19 cellular contexts compared by ENCODE assay signal in genomic region chr6:17927705-17928104, GRCh38. TPM values are rescaled to one million over a fixed set of nuclear protein-coding genes. Genes with fewer than 3 reads are reported as not detected.
A peak's percentile ranks its signal among the peaks of the same experiment; 100 is the strongest.
DNase-seq lines count a peak whose midpoint lies in the region; ATAC-seq and TF ChIP-seq lines count a peak whose summit lies in the region.
"Had no signal": no experiment of that assay in that cellular context is flagged by ENCODE, and none has a peak within 500 bp of the region (broad histone marks: within the 10 kb centered on the region; RNA-seq: fewer than 3 reads in every experiment).

No MANE protein-coding gene starts in this region.

- ATAC-seq in WTC11 (no peak), Right ventricle myocardium superior (ENCODE audit: poor library complexity) (peak; percentile 56), GM23338 (no peak), left lung (no peak), right lobe of liver (no peak)
- ATAC-seq: stimulated activated naive CD8-positive, alpha-beta T cell treated with anti-CD3 and anti-CD28 coated beads, Interleukin-15, Interleukin-2, amounts not matched to agents 100 U/mL and 50 U/mL, for 24 hours; T-cell had no signal

- H3K27ac Mint-ChIP-seq in WTC11 (peak overlapping the region; percentile 20; the same call in 1 of the 2 replicates), GM23338 (no peak overlapping the region)
- H3K27ac Mint-ChIP-seq: IgD-negative memory B cell, T-cell had no signal

- H3K9ac ChIP-seq in muscle layer of colon (ENCODE audit: low read length) (no peak overlapping the region), subcutaneous abdominal adipose tissue (ENCODE audit: low read length in 5 of 5) (peak overlapping the region in 1 of 5 donors; percentile 3)

- DNase-seq in WTC11 (ENCODE audit: low spot score) (no peak), Right ventricle myocardium superior (peak; percentile 61), GM23338 (ENCODE audit: low spot score) (no peak), left lung (no peak), right lobe of liver (no peak)
- no peak for DNase-seq in activated effector memory CD4-positive, alpha-beta T cell treated with Interleukin-2 at 50 U/mL for 16 hours
- DNase-seq: activated naive CD4-positive, alpha-beta T cell; cortex of kidney; DMS79 treated with DMSO at 0.1 percent for 48 hours; mammary epithelial cell; NCI-H1694 treated with DMSO at 0.1 percent for 48 hours; NCI-H226; stimulated activated naive CD8-positive, alpha-beta T cell treated with anti-CD3 and anti-CD28 coated beads, Interleukin-15, Interleukin-2, amounts not matched to agents 100 U/mL and 50 U/mL, for 24 hours; T-cell; uterus had no signal

- H3K4me3 Mint-ChIP-seq in WTC11 = no peak overlapping the region
- no peak overlapping the region for H3K4me3 Mint-ChIP-seq in GM23338
- H3K4me3 Mint-ChIP-seq: IgD-negative memory B cell, T-cell had no signal

- no peaks in the 10 kb centered on the region for H3F3A ChIP-seq in GM23338 (replicated peaks; ENCODE audit: low read depth)

- H3K36me3 Mint-ChIP-seq in WTC11 (no peaks in the 10 kb centered on the region), GM23338 (ENCODE audit: low read depth) (no peaks in the 10 kb centered on the region)
- H3K36me3 Mint-ChIP-seq: T-cell had no signal

- H3K9me3 ChIP-seq in muscle layer of colon (ENCODE audit: low read length) (no peaks in the 10 kb centered on the region), subcutaneous abdominal adipose tissue (ENCODE audit: control insufficient read depth in 5 of 5, low read length in 5 of 5) (no peaks in the 10 kb centered on the region), left lung (no peaks in the 10 kb centered on the region), right lobe of liver (no peaks in the 10 kb centered on the region)
- H3K9me3 ChIP-seq: uterus had no signal

- intact Hi-C loops in Right ventricle myocardium superior (cut with DNase I) (no loop called here), left lung (cut with DNase I) (no loop called here), right lobe of liver (cut with DNase I) (no loop called here)

- H3K27me3 ChIP-seq in muscle layer of colon (ENCODE audit: control insufficient read depth in 1 of 2, insufficient read depth in 2 of 2, low read length in 2 of 2) (no peaks in the 10 kb centered on the region), subcutaneous abdominal adipose tissue (ENCODE audit: control insufficient read depth in 5 of 5, insufficient read depth in 4 of 5, low read length in 5 of 5) (no peaks in the 10 kb centered on the region), GM23338 (ENCODE audit: insufficient read depth) (no peaks in the 10 kb centered on the region), left lung (no peaks in the 10 kb centered on the region), right lobe of liver (no peaks in the 10 kb centered on the region)
- H3K27me3 ChIP-seq: uterus had no signal

- H3K27me3 Mint-ChIP-seq in WTC11 (ENCODE audit: low read depth) (no peaks in the 10 kb centered on the region), GM23338 (ENCODE audit: insufficient read depth, low read depth, poor library complexity) (peaks cover 3% of the 10 kb centered on the region)
- H3K27me3 Mint-ChIP-seq: IgD-negative memory B cell had no signal

- H3K36me3 ChIP-seq in muscle layer of colon (ENCODE audit: insufficient read depth, low read length) (no peaks in the 10 kb centered on the region), subcutaneous abdominal adipose tissue (ENCODE audit: control insufficient read depth in 5 of 5, insufficient read depth in 5 of 5, low read length in 5 of 5) (no peaks in the 10 kb centered on the region), GM23338 (ENCODE audit: insufficient read depth) (no peaks in the 10 kb centered on the region), left lung (no peaks in the 10 kb centered on the region), right lobe of liver (no peaks in the 10 kb centered on the region)
- H3K36me3 ChIP-seq: uterus had no signal

- H3K27ac ChIP-seq in muscle layer of colon (ENCODE audit: low read depth, low read length) (peak overlapping the region; percentile 9), subcutaneous abdominal adipose tissue (ENCODE audit: low read depth, low read length) (peak overlapping the region; percentile 96), GM23338 (ENCODE audit: low read depth) (no peak overlapping the region), left lung (no peak overlapping the region), right lobe of liver (no peak overlapping the region)
- H3K27ac ChIP-seq: RWPE1 had no signal

- H3K79me2 ChIP-seq in GM23338 (replicated peaks; ENCODE audit: insufficient read depth) = peaks cover 76% of the 10 kb centered on the region

- no peak overlapping the region for H2AFZ ChIP-seq in GM23338

- H3K9me3 Mint-ChIP-seq in WTC11 = no peaks in the 10 kb centered on the region
- H3K9me3 Mint-ChIP-seq in GM23338 = no peaks in the 10 kb centered on the region
- H3K9me3 Mint-ChIP-seq: IgD-negative memory B cell, T-cell had no signal

- POLR2A ChIA-PET in WTC11 (lab: Charles Lee) = no interaction called here

- TF ChIP-seq POLR2A in right lobe of liver (IDR thresholded peaks at IDR 0.05) = no peak

- no peak overlapping the region for H3K4me2 ChIP-seq in GM23338

- peaks cover 53% of the 10 kb centered on the region for H3K4me1 ChIP-seq in muscle layer of colon (ENCODE audit: insufficient read depth, low read length)
- peaks cover 12 to 74% (median 60%) of the 10 kb centered on the region in 5 donors for H3K4me1 ChIP-seq in subcutaneous abdominal adipose tissue (ENCODE audit: control insufficient read depth in 5 of 5, insufficient read depth in 5 of 5, low read length in 5 of 5)
- H3K4me1 ChIP-seq in GM23338 (ENCODE audit: insufficient read depth) = peaks cover 56% of the 10 kb centered on the region
- H3K4me1 ChIP-seq in left lung = peaks cover 10 to 49% of the 10 kb centered on the region in 2 donors
- H3K4me1 ChIP-seq in right lobe of liver = peaks cover 0 to 31% (median 18%) of the 10 kb centered on the region in 4 donors

- TF ChIP-seq CTCF in WTC11 (IDR thresholded peaks at IDR 0.05) = no peak
- TF ChIP-seq CTCF in GM23338 (conservative IDR thresholded peaks at IDR 0.05; ENCODE audit: low read depth in 2 of 2) = no peak
- TF ChIP-seq CTCF in left lung (IDR thresholded peaks at IDR 0.05) = no peak
- no peak for TF ChIP-seq CTCF in right lobe of liver (IDR thresholded peaks at IDR 0.05)

- H3K4me1 Mint-ChIP-seq in WTC11 = peaks cover 55% of the 10 kb centered on the region
- peaks cover 56% of the 10 kb centered on the region for H3K4me1 Mint-ChIP-seq in GM23338
- H3K4me1 Mint-ChIP-seq: T-cell had no signal

- 75% methylated on average over 1 of the region's 3 CpGs for WGBS in right lobe of liver (ENCODE audit: insufficient coverage, low coverage, low lambda C conversion rate, missing lambda C conversion rate)

- CTCF ChIA-PET in WTC11 (lab: Charles Lee) = interaction anchor here (1.6 kb wide), 1 partner anchor 194 kb away, joined by 3 read pairs; no protein-coding TSS in a partner anchor

- no peaks in the 10 kb centered on the region for H3K9me2 ChIP-seq in GM23338 (ENCODE audit: insufficient read depth)

- H3K4me3 ChIP-seq in muscle layer of colon (ENCODE audit: low read depth in 1 of 2, low read length in 2 of 2) (no peak overlapping the region), subcutaneous abdominal adipose tissue (ENCODE audit: low read depth in 1 of 5, low read length in 5 of 5) (no peak overlapping the region), GM23338 (no peak overlapping the region), left lung (no peak overlapping the region), right lobe of liver (no peak overlapping the region)
- H3K4me3 ChIP-seq: uterus had no signal

- H4K20me1 ChIP-seq in GM23338 (replicated peaks; ENCODE audit: insufficient read depth) = no peaks in the 10 kb centered on the region

TF ChIP-seq in WTC11, 78 proteins besides CTCF, POLR2A, EP300 and RAD21:
- no peak for TF ChIP-seq GTF2I (CRISPR knock-in tag; conservative IDR thresholded peaks at IDR 0.05)

TF ChIP-seq in GM23338, 12 proteins besides CTCF, POLR2A, EP300 and RAD21 (continues in another document):
- TF ChIP-seq JUNB (IDR thresholded peaks at IDR 0.05; ENCODE audit: unreplicated experiment) (no peak), NANOG (IDR thresholded peaks at IDR 0.05; ENCODE audit: borderline replicate concordance) (no peak), POLR2AphosphoS5 (IDR thresholded peaks at IDR 0.05; ENCODE audit: low read depth) (no peak), ETS1 (IDR thresholded peaks at IDR 0.05) (no peak)

RNA-seq across cellular contexts. Expression of gene KIF13A, which starts 59.7 kb away (rescaled TPM):
- total RNA-seq in WTC11 (2021) = 27.8 to 32.7 TPM (median 27.8 TPM) in 3 replicates
- 52.7 TPM for total RNA-seq in Right ventricle myocardium superior
- total RNA-seq in GM23338 (2014; rRNA removed; shearing (Covaris generic)) = 28.2 and 32.8 TPM in 2 replicates
- polyA plus RNA-seq in GM23338 (2016; fragmentation: Nextera tagmentation; extraction: Ambion mirVana) = 8.4 and 11.4 TPM in 2 replicates
- 10 to 100 TPM; 42.7 to 49.3 TPM for total RNA-seq in left lung
- 10 to 100 TPM; 17.7 to 19.4 (median 18.4) TPM for total RNA-seq in right lobe of liver

Comparison
In these comparisons a context has a peak if more than half of its experiments do, and no peak if none do; other contexts are left out.
1. H3K27ac ChIP-seq: peak in muscle layer of colon (single experiment) and subcutaneous abdominal adipose tissue (single experiment); none in GM23338 (single experiment), left lung (0 of 2) and right lobe of liver (0 of 3).